Comparison of ENCODE assay signal across 12 cellular contexts in the genomic region with DNA sequence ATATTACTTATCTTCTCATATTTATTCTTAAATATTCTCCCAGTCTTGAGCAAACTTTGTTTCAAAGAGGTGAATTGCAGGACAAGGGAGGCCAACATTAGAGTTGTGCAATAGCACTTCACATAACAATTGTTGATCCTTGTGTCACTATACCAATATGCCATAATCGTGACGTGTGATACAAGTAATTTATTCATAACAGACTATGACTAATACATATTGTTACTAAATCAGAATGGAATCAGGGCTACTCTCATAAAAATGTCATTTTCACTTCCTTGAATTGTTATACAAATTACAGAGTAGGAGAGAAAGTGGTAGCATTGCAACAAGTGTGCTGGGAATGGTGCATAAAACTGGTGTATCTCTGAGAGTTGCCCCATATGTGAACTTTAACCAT. TPM values are rescaled to one million over a fixed set of nuclear protein-coding genes. Genes with fewer than 3 reads are reported as not detected.
DNase-seq lines count a peak whose midpoint lies in the region; ATAC-seq and TF ChIP-seq lines count a peak whose summit lies in the region.
"Had no signal": no experiment of that assay in that cellular context is flagged by ENCODE, and none has a peak within 500 bp of the region (broad histone marks: within the 10 kb centered on the region; RNA-seq: fewer than 3 reads in every experiment).

No MANE protein-coding gene starts in this region.

- H3K9ac ChIP-seq in rectal smooth muscle tissue (ENCODE audit: low read length), result no peak overlapping the region

- no peaks in the 10 kb centered on the region for H3K36me3 ChIP-seq in rectal smooth muscle tissue (ENCODE audit: control insufficient read depth, insufficient read depth, low read length)
- no peaks in the 10 kb centered on the region for H3K36me3 ChIP-seq in mucosa of descending colon (ENCODE audit: low read depth)
- H3K36me3 ChIP-seq: colonic mucosa had no signal

- ATAC-seq in HG03520 (IDR thresholded peaks at IDR 0.05; ENCODE audit: unreplicated experiment) (no peak), mucosa of descending colon (no peak)

- H3K4me1 ChIP-seq in rectal smooth muscle tissue (ENCODE audit: control insufficient read depth, insufficient read depth, low read length) (peaks cover 10% of the 10 kb centered on the region), mucosa of descending colon (ENCODE audit: low read depth) (no peaks in the 10 kb centered on the region)
- H3K4me1 ChIP-seq: colonic mucosa had no signal

- peak overlapping the region; percentile 75 for H3K27ac ChIP-seq in rectal smooth muscle tissue (ENCODE audit: low read depth, low read length)
- H3K27ac ChIP-seq: colonic mucosa had no signal

- H3K4me3 ChIP-seq in fibroblast of the aortic adventitia (ENCODE audit: low read depth, low read length), result no peak overlapping the region
- H3K4me3 ChIP-seq in rectal smooth muscle tissue (ENCODE audit: low read length), result no peak overlapping the region
- H3K4me3 ChIP-seq in mucosa of descending colon, result no peak overlapping the region
- H3K4me3 ChIP-seq: colonic mucosa had no signal

- DNase-seq in EH (ENCODE audit: low read depth) (peak; percentile 63), RKO (ENCODE audit: low spot score) (peak; percentile 23), fibroblast of the aortic adventitia (ENCODE audit: low read depth) (peak; percentile 90), T-helper 9 cell (no peak), mucosa of descending colon (no peak)
- DNase-seq in activated CD4-positive, alpha-beta T cell treated with anti-CD3 and anti-CD28 coated beads for 48 hours, result no peak
- DNase-seq: activated CD4-positive, CD25-positive, alpha-beta regulatory T cell treated with anti-CD3 and anti-CD28 coated beads, Interleukin-2, amount 50 U/mL, for 72 hours; activated naive CD4-positive, alpha-beta T cell treated with anti-CD3 and anti-CD28 coated beads for 36 hours; NCI-H1930 had no signal

- TF ChIP-seq CTCF in fibroblast of the aortic adventitia (IDR thresholded peaks at IDR 0.05; ENCODE audit: insufficient read depth, low read length), result no peak
- no peak for TF ChIP-seq CTCF in mucosa of descending colon (IDR thresholded peaks at IDR 0.05)

- H3K27me3 ChIP-seq in rectal smooth muscle tissue (ENCODE audit: control insufficient read depth, insufficient read depth, low read length), result no peaks in the 10 kb centered on the region
- H3K27me3 ChIP-seq: colonic mucosa had no signal

- intact Hi-C loops in mucosa of descending colon (cut with DNase I, micrococcal nuclease), result no loop called here

- no peaks in the 10 kb centered on the region for H3K9me3 ChIP-seq in mucosa of descending colon
- H3K9me3 ChIP-seq: colonic mucosa had no signal

RNA-seq across cellular contexts. Expression of a gene that starts 37.2 kb away (rescaled TPM):
- total RNA-seq in fibroblast of the aortic adventitia (ENCODE audit: low replicate concordance), result 39.2 and 46.5 TPM in 2 replicates
- 10 to 100 TPM in 1 of 3 donors, 1 to 10 TPM in 2; 7.2 to 50.7 (median 8.8) TPM for total RNA-seq in mucosa of descending colon

Comparison
In these comparisons a context has a peak if more than half of its experiments do, and no peak if none do; other contexts are left out.
1. DNase-seq: peak in EH (single experiment), RKO (single experiment) and fibroblast of the aortic adventitia (single experiment); none in T-helper 9 cell (single experiment), activated CD4-positive, alpha-beta T cell treated with anti-CD3 and anti-CD28 coated beads for 48 hours (single experiment) and mucosa of descending colon (0 of 3).